ENCODE assay signal across 9 cellular contexts in the genomic region with DNA sequence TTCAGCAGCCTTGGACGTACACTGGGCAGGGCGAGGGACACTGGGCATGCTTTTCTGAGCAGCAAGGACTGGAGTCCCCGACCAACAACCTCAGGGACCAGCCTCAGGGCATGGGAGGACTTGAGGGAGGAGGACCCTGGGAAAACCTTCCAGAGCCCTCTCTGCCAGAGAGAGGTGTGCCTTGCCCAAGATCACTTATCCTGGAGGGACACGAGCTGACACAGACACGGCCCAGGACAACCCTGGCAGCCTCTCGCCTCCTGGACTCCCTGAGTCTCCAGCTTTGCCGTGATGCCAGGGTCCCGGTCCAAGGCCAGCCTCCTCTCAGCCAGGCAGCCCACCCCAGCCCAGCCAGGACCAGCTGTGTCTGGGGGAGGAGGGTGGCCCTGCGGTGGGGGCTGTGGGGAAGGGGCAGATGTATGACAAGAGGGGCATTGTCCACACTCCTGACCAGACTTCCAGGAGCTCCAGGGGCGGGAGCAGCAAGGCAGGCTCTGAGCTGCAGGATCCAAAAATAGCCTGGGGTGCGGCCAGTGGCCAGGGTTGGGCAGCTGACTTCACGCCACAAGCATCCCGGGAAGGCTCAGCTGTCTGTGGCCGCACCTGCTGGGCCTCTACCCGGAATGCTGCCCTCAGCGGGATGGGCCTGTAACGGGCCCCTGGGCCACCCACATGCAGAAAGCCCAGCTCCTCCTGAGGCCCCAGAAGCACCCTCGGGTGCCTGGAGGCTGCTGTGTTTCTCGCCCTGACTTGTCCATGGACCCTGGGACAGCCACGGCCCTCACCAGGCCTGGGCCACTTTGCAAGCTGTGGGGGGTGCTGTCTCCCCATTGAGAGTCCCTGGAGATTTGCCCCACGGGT.
DNase-seq lines count a peak whose midpoint lies in the region; ATAC-seq and TF ChIP-seq lines count a peak whose summit lies in the region.
"Had no signal": no experiment of that assay in that cellular context is flagged by ENCODE, and none has a peak within 500 bp of the region (broad histone marks: within the 10 kb centered on the region; RNA-seq: fewer than 3 reads in every experiment).

No MANE protein-coding gene starts in this region.

- no peaks in the 10 kb centered on the region for H3K27me3 ChIP-seq in BLaER1
- H3K27me3 ChIP-seq in parathyroid adenoma (ENCODE audit: control insufficient read depth, insufficient read depth, low read length), result no peaks in the 10 kb centered on the region

- no peaks in the 10 kb centered on the region for H3K27me3 Mint-ChIP-seq in activated T-cell treated with anti-CD3 and anti-CD28 coated beads, Interleukin-2, amount 50 U/mL, for 72 hours (ENCODE audit: low read depth)
- H3K27me3 Mint-ChIP-seq in activated CD4-positive, alpha-beta T cell treated with anti-CD3 and anti-CD28 coated beads for 36 hours, result no peaks in the 10 kb centered on the region
- H3K27me3 Mint-ChIP-seq: activated B cell treated with CpG ODN at 0.5 μM for 24 hours had no signal

- no peak overlapping the region for H3K27ac Mint-ChIP-seq in activated T-cell treated with anti-CD3 and anti-CD28 coated beads, Interleukin-2, amount 50 U/mL, for 72 hours
- no peak overlapping the region for H3K27ac Mint-ChIP-seq in activated CD4-positive, alpha-beta T cell treated with anti-CD3 and anti-CD28 coated beads for 36 hours
- H3K27ac Mint-ChIP-seq: activated B cell treated with CpG ODN at 0.5 μM for 24 hours had no signal

- H3K4me3 Mint-ChIP-seq in activated T-cell treated with anti-CD3 and anti-CD28 coated beads, Interleukin-2, amount 50 U/mL, for 72 hours, result no peak overlapping the region
- no peak overlapping the region for H3K4me3 Mint-ChIP-seq in activated CD4-positive, alpha-beta T cell treated with anti-CD3 and anti-CD28 coated beads for 36 hours
- H3K4me3 Mint-ChIP-seq: activated B cell treated with CpG ODN at 0.5 μM for 24 hours had no signal

- H4K20me1 ChIP-seq in BLaER1, result peaks cover 6% of the 10 kb centered on the region

- DNase-seq in SW 1271 (lab: John Stamatoyannopoulos, UW) (peak; percentile 28 to 67), glomerular visceral epithelial cell (ENCODE audit: extremely low spot score) (peak; percentile 98), GDM1 (lab: John Stamatoyannopoulos, UW) (no peak), NK-92 (lab: John Stamatoyannopoulos, UW; ENCODE audit: unreplicated experiment) (no peak)
- DNase-seq in activated T-cell treated with anti-CD3 and anti-CD28 coated beads, Interleukin-2, amount 50 U/mL, for 72 hours, result no peak
- DNase-seq in activated CD4-positive, alpha-beta T cell treated with anti-CD3 and anti-CD28 coated beads for 36 hours, result no peak
- DNase-seq: activated B cell treated with CpG ODN at 0.5 μM for 24 hours had no signal

- CTCF ChIA-PET in activated CD4-positive, alpha-beta T cell treated with anti-CD3 and anti-CD28 coated beads for 36 hours (lab: Charles Lee), result no interaction called here

- 0 out of 2 replicates have a peak overlapping the region, but pooled peaks have one; percentile 9 for H3K27ac ChIP-seq in BLaER1
- no peak overlapping the region for H3K27ac ChIP-seq in parathyroid adenoma

- intact Hi-C loops in activated CD4-positive, alpha-beta T cell treated with anti-CD3 and anti-CD28 coated beads for 36 hours (cut with DNase I, micrococcal nuclease), result no loop called here

- H3K9me3 ChIP-seq in BLaER1, result no peaks in the 10 kb centered on the region
- no peaks in the 10 kb centered on the region for H3K9me3 ChIP-seq in parathyroid adenoma (ENCODE audit: control insufficient read depth, low read length)

- H3K4me1 Mint-ChIP-seq in activated T-cell treated with anti-CD3 and anti-CD28 coated beads, Interleukin-2, amount 50 U/mL, for 72 hours (ENCODE audit: low read depth), result no peaks in the 10 kb centered on the region
- no peaks in the 10 kb centered on the region for H3K4me1 Mint-ChIP-seq in activated CD4-positive, alpha-beta T cell treated with anti-CD3 and anti-CD28 coated beads for 36 hours
- H3K4me1 Mint-ChIP-seq: activated B cell treated with CpG ODN at 0.5 μM for 24 hours had no signal

- TF ChIP-seq CTCF in parathyroid adenoma (IDR thresholded peaks at IDR 0.05), result no peak

- H3K36me3 Mint-ChIP-seq in activated T-cell treated with anti-CD3 and anti-CD28 coated beads, Interleukin-2, amount 50 U/mL, for 72 hours (ENCODE audit: insufficient read depth in 2 of 2), result no peaks in the 10 kb centered on the region
- H3K36me3 Mint-ChIP-seq in activated CD4-positive, alpha-beta T cell treated with anti-CD3 and anti-CD28 coated beads for 36 hours (ENCODE audit: low read depth), result no peaks in the 10 kb centered on the region

- no peaks in the 10 kb centered on the region for H3K9me3 Mint-ChIP-seq in activated T-cell treated with anti-CD3 and anti-CD28 coated beads, Interleukin-2, amount 50 U/mL, for 72 hours
- no peaks in the 10 kb centered on the region for H3K9me3 Mint-ChIP-seq in activated CD4-positive, alpha-beta T cell treated with anti-CD3 and anti-CD28 coated beads for 36 hours (ENCODE audit: low read depth)
- H3K9me3 Mint-ChIP-seq: activated B cell treated with CpG ODN at 0.5 μM for 24 hours had no signal

- no peak for ATAC-seq in activated T-cell treated with anti-CD3 and anti-CD28 coated beads, Interleukin-2, amount 50 U/mL, for 72 hours (replicated peaks in 1 of 2)
- ATAC-seq in activated CD4-positive, alpha-beta T cell treated with anti-CD3 and anti-CD28 coated beads for 36 hours, result no peak

- H3K4me2 ChIP-seq in BLaER1, result no peak overlapping the region
- H3K4me2 ChIP-seq in parathyroid adenoma (ENCODE audit: low read length), result peak overlapping the region; percentile 50

- H3K36me3 ChIP-seq in BLaER1, result no peaks in the 10 kb centered on the region
- H3K36me3 ChIP-seq in parathyroid adenoma (ENCODE audit: control insufficient read depth, insufficient read depth, low read length), result no peaks in the 10 kb centered on the region

- peak overlapping the region; percentile 71 for H2AFZ ChIP-seq in parathyroid adenoma

- H3K9ac ChIP-seq in BLaER1 (no peak overlapping the region), parathyroid adenoma (no peak overlapping the region)

- POLR2A ChIA-PET in activated CD4-positive, alpha-beta T cell treated with anti-CD3 and anti-CD28 coated beads for 36 hours (lab: Charles Lee), result no interaction called here

- H3K4me1 ChIP-seq in BLaER1, result peaks cover 33% of the 10 kb centered on the region
- H3K4me1 ChIP-seq in parathyroid adenoma, result peaks cover 19% of the 10 kb centered on the region

- H3K4me3 ChIP-seq in BLaER1 (no peak overlapping the region), parathyroid adenoma (ENCODE audit: low read depth, low read length) (no peak overlapping the region)

- H3K79me2 ChIP-seq in parathyroid adenoma, result no peaks in the 10 kb centered on the region

Comparison
In these comparisons a context has a peak if more than half of its experiments do, and no peak if none do; other contexts are left out.
1. DNase-seq: peak in SW 1271 (2 of 2) and glomerular visceral epithelial cell (single experiment); none in activated T-cell treated with anti-CD3 and anti-CD28 coated beads, Interleukin-2, amount 50 U/mL, for 72 hours (0 of 2), GDM1 (single experiment), NK-92 (single experiment) and activated CD4-positive, alpha-beta T cell treated with anti-CD3 and anti-CD28 coated beads for 36 hours (single experiment).